In the genomic region with DNA sequence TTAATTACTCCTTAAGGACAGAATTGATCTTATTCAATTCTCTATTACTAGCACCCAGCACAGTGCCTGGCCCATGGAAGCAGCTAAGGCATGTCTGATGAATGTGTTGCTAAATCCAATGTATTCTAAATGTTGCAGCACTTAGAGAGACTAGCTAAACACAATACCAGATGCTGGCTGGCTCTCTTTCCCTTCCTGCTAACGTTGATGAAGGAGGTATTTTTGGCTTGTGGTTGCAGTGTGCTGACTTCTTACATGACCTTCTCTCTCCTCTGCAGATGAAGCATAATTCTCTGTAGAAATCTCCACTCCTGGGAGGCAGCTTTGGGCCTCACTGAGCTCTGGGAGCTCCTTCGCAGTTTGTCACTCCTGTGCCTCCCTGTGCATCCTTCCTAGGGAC, we compare ENCODE assay signal across 11 cellular contexts.
DNase-seq lines count a peak whose midpoint lies in the region; ATAC-seq and TF ChIP-seq lines count a peak whose summit lies in the region.
"Had no signal": no experiment of that assay in that cellular context is flagged by ENCODE, and none has a peak within 500 bp of the region (broad histone marks: within the 10 kb centered on the region; RNA-seq: fewer than 3 reads in every experiment).

No MANE protein-coding gene starts in this region.

- no peak overlapping the region for H3K27ac Mint-ChIP-seq in WTC11
- H3K27ac Mint-ChIP-seq: B cell had no signal

- H3K36me3 Mint-ChIP-seq in WTC11, result no peaks in the 10 kb centered on the region

- no peak overlapping the region for H3K4me3 ChIP-seq in AG10803 (ENCODE audit: low read length)
- no peak overlapping the region for H3K4me3 ChIP-seq in choroid plexus epithelial cell (ENCODE audit: low read depth, low read length)
- H3K4me3 ChIP-seq: K562 had no signal

- POLR2A ChIA-PET in WTC11 (lab: Charles Lee), result no interaction called here

- DNase-seq in AG10803 (ENCODE audit: low read depth) (peak; percentile 59), choroid plexus epithelial cell (ENCODE audit: low read depth) (peak; percentile 90), WTC11 (ENCODE audit: low spot score) (no peak), DMS153 (lab: John Stamatoyannopoulos, UW) (no peak), DMS79 (lab: John Stamatoyannopoulos, UW) (no peak)

- CTCF ChIA-PET in WTC11 (lab: Charles Lee), result interaction anchor here (1.4 to 3.3 kb wide), 2 partner anchors 29 to 42 kb away, joined by 10 to 24 read pairs; no protein-coding TSS in a partner anchor

- no peak overlapping the region for H3K4me3 Mint-ChIP-seq in WTC11
- H3K4me3 Mint-ChIP-seq: B cell had no signal

- H3K27me3 Mint-ChIP-seq in WTC11 (ENCODE audit: low read depth), result no peaks in the 10 kb centered on the region

- TF ChIP-seq CTCF in AG10803 (conservative IDR thresholded peaks at IDR 0.05; ENCODE audit: low read length), result no peak
- TF ChIP-seq CTCF in choroid plexus epithelial cell (conservative IDR thresholded peaks at IDR 0.05; ENCODE audit: low read depth, low read length), result no peak
- TF ChIP-seq CTCF in WTC11 (IDR thresholded peaks at IDR 0.05), result no peak

- H3K9me3 Mint-ChIP-seq in WTC11, result no peaks in the 10 kb centered on the region

- peak; percentile 74 for ATAC-seq in GM21360 (IDR thresholded peaks at IDR 0.05; ENCODE audit: unreplicated experiment)
- peak; percentile 79 for ATAC-seq in HG03575 (IDR thresholded peaks at IDR 0.05; ENCODE audit: extremely low read depth, insufficient number of reproducible peaks, low FRiP score, unreplicated experiment)
- no peak for ATAC-seq in WTC11
- ATAC-seq in GM18870 (IDR thresholded peaks at IDR 0.05; ENCODE audit: unreplicated experiment), result no peak
- ATAC-seq: K562, Panc1 had no signal

- no peaks in the 10 kb centered on the region for H3K4me1 Mint-ChIP-seq in WTC11
- H3K4me1 Mint-ChIP-seq: B cell had no signal

TF ChIP-seq in WTC11, 78 proteins besides CTCF, POLR2A, EP300 and RAD21:
- TF ChIP-seq ZNF416 (CRISPR knock-in tag; IDR thresholded peaks at IDR 0.05) (no peak), ETV6 (CRISPR knock-in tag; IDR thresholded peaks at IDR 0.05) (no peak), CREM (CRISPR knock-in tag; IDR thresholded peaks at IDR 0.05) (no peak), NR1H2 (CRISPR knock-in tag; IDR thresholded peaks at IDR 0.05) (no peak), ZNF121 (CRISPR knock-in tag; IDR thresholded peaks at IDR 0.05) (no peak), RELA (CRISPR knock-in tag; IDR thresholded peaks at IDR 0.05; ENCODE audit: borderline replicate concordance) (no peak)
- TF ChIP-seq, protein P1, sequence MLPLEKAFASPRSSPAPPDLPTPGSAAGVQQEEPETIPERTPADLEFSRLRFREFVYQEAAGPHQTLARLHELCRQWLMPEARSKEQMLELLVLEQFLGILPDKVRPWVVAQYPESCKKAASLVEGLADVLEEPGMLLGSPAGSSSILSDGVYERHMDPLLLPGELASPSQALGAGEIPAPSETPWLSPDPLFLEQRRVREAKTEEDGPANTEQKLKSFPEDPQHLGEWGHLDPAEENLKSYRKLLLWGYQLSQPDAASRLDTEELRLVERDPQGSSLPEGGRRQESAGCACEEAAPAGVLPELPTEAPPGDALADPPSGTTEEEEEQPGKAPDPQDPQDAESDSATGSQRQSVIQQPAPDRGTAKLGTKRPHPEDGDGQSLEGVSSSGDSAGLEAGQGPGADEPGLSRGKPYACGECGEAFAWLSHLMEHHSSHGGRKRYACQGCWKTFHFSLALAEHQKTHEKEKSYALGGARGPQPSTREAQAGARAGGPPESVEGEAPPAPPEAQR (CRISPR knock-in tag; IDR thresholded peaks at IDR 0.05), result no peak
- TF ChIP-seq, protein P2, sequence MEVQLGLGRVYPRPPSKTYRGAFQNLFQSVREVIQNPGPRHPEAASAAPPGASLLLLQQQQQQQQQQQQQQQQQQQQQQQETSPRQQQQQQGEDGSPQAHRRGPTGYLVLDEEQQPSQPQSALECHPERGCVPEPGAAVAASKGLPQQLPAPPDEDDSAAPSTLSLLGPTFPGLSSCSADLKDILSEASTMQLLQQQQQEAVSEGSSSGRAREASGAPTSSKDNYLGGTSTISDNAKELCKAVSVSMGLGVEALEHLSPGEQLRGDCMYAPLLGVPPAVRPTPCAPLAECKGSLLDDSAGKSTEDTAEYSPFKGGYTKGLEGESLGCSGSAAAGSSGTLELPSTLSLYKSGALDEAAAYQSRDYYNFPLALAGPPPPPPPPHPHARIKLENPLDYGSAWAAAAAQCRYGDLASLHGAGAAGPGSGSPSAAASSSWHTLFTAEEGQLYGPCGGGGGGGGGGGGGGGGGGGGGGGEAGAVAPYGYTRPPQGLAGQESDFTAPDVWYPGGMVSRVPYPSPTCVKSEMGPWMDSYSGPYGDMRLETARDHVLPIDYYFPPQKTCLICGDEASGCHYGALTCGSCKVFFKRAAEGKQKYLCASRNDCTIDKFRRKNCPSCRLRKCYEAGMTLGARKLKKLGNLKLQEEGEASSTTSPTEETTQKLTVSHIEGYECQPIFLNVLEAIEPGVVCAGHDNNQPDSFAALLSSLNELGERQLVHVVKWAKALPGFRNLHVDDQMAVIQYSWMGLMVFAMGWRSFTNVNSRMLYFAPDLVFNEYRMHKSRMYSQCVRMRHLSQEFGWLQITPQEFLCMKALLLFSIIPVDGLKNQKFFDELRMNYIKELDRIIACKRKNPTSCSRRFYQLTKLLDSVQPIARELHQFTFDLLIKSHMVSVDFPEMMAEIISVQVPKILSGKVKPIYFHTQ (CRISPR knock-in tag; IDR thresholded peaks at IDR 0.05), result no peak

Comparison
In these comparisons a context has a peak if more than half of its experiments do, and no peak if none do; other contexts are left out.
1. DNase-seq: peak in AG10803 (single experiment) and choroid plexus epithelial cell (single experiment); none in WTC11 (single experiment), DMS153 (single experiment) and DMS79 (single experiment).
2. ATAC-seq: peak in GM21360 (single experiment) and HG03575 (single experiment); none in WTC11 (single experiment) and GM18870 (single experiment).